In the genomic region with DNA sequence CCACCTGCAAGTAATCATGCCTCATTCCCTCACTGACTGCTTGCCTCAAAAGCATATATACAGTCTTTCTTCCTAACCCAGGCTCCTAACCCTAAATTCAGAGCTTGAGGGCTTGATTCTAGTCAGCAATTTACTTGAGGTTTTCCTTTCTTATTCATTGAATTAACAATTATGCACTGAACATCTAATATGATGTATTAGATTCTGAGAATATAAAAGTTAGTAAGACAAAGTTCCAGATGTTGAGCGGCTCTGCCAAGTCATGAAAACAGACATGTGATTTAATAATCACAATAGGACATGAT, we compare ENCODE assay signal across 13 cellular contexts. TPM values are rescaled to one million over a fixed set of nuclear protein-coding genes. Genes with fewer than 3 reads are reported as not detected.
A peak's percentile ranks its signal among the peaks of the same experiment; 100 is the strongest.
DNase-seq lines count a peak whose midpoint lies in the region; ATAC-seq and TF ChIP-seq lines count a peak whose summit lies in the region.
"Had no signal": no experiment of that assay in that cellular context is flagged by ENCODE, and none has a peak within 500 bp of the region (broad histone marks: within the 10 kb centered on the region; RNA-seq: fewer than 3 reads in every experiment).

No MANE protein-coding gene starts in this region.

- H3K9ac ChIP-seq in OCI-LY3 (ENCODE audit: low read length): peak overlapping the region; percentile 97

- H3K9me3 Mint-ChIP-seq in activated T-cell treated with anti-CD3 and anti-CD28 coated beads, Interleukin-2, amount 50 U/mL, for 72 hours: peaks cover 0 to 2% of the 10 kb centered on the region in 2 donors
- no peaks in the 10 kb centered on the region for H3K9me3 Mint-ChIP-seq in dendritic cell treated with granulocyte-macrophage colony-stimulating factor and Interleukin-4, amounts not matched to agents 40 ng/mL and 50 ng/mL, for 4 days
- H3K9me3 Mint-ChIP-seq in stimulated activated naive B cell treated with anti-CD40 and anti-IgM and Interleukin-4, amounts not matched to agents 10 μg/mL and 1 μg/mL and 100 μg/mL, for 72 hours: no peaks in the 10 kb centered on the region

- H3K4me1 ChIP-seq in OCI-LY3 (ENCODE audit: low read length): peaks cover 42% of the 10 kb centered on the region
- H3K4me1 ChIP-seq: body of pancreas, uterus had no signal

- peak overlapping the region; percentile 99 for H3K27ac Mint-ChIP-seq in activated T-cell treated with anti-CD3 and anti-CD28 coated beads, Interleukin-2, amount 50 U/mL, for 72 hours
- H3K27ac Mint-ChIP-seq in dendritic cell treated with granulocyte-macrophage colony-stimulating factor and Interleukin-4, amounts not matched to agents 40 ng/mL and 50 ng/mL, for 4 days: peak overlapping the region; percentile 95
- H3K27ac Mint-ChIP-seq in stimulated activated naive B cell treated with anti-CD40 and anti-IgM and Interleukin-4, amounts not matched to agents 10 μg/mL and 1 μg/mL and 100 μg/mL, for 72 hours: peak overlapping the region; percentile 87

- peak overlapping the region; percentile 87 to 99 for H3K4me3 Mint-ChIP-seq in activated T-cell treated with anti-CD3 and anti-CD28 coated beads, Interleukin-2, amount 50 U/mL, for 72 hours
- H3K4me3 Mint-ChIP-seq in dendritic cell treated with granulocyte-macrophage colony-stimulating factor and Interleukin-4, amounts not matched to agents 40 ng/mL and 50 ng/mL, for 4 days: no peak overlapping the region
- H3K4me3 Mint-ChIP-seq in stimulated activated naive B cell treated with anti-CD40 and anti-IgM and Interleukin-4, amounts not matched to agents 10 μg/mL and 1 μg/mL and 100 μg/mL, for 72 hours: no peak overlapping the region

- H3K36me3 Mint-ChIP-seq in activated T-cell treated with anti-CD3 and anti-CD28 coated beads, Interleukin-2, amount 50 U/mL, for 72 hours (ENCODE audit: insufficient read depth in 2 of 2): peaks cover 7 to 10% of the 10 kb centered on the region in 2 donors
- no peaks in the 10 kb centered on the region for H3K36me3 Mint-ChIP-seq in dendritic cell treated with granulocyte-macrophage colony-stimulating factor and Interleukin-4, amounts not matched to agents 40 ng/mL and 50 ng/mL, for 4 days (ENCODE audit: low read depth)
- no peaks in the 10 kb centered on the region for H3K36me3 Mint-ChIP-seq in stimulated activated naive B cell treated with anti-CD40 and anti-IgM and Interleukin-4, amounts not matched to agents 10 μg/mL and 1 μg/mL and 100 μg/mL, for 72 hours

- no peak for DNase-seq in activated T-cell treated with anti-CD3 and anti-CD28 coated beads, Interleukin-2, amount 50 U/mL, for 72 hours
- no peak for DNase-seq in activated T-cell treated with anti-CD3 and anti-CD28 coated beads, Interleukin-2, amount 50 U/mL, for 48 hours
- no peak for DNase-seq in stimulated activated naive B cell treated with anti-CD40 and anti-IgM and Interleukin-4, amounts not matched to agents 10 μg/mL and 1 μg/mL and 100 μg/mL, for 72 hours
- DNase-seq in AG08395 (ENCODE audit: low spot score) (no peak), SW480 (ENCODE audit: low spot score) (no peak), NCI-H2029 (lab: John Stamatoyannopoulos, UW) (no peak)
- DNase-seq: DMS153, NCI-H1694, NCI-H69, uterus had no signal

- H4K20me1 ChIP-seq in OCI-LY3 (ENCODE audit: insufficient read depth, low read length): no peaks in the 10 kb centered on the region

- H3K27ac ChIP-seq in OCI-LY3 (ENCODE audit: low read length): peak overlapping the region; percentile 97
- H3K27ac ChIP-seq: uterus had no signal

- H3K9me3 ChIP-seq in OCI-LY3 (ENCODE audit: insufficient read depth, low read length): no peaks in the 10 kb centered on the region
- H3K9me3 ChIP-seq: body of pancreas, uterus had no signal

- H3K27me3 Mint-ChIP-seq in activated T-cell treated with anti-CD3 and anti-CD28 coated beads, Interleukin-2, amount 50 U/mL, for 72 hours (ENCODE audit: low read depth): no peaks in the 10 kb centered on the region
- no peaks in the 10 kb centered on the region for H3K27me3 Mint-ChIP-seq in dendritic cell treated with granulocyte-macrophage colony-stimulating factor and Interleukin-4, amounts not matched to agents 40 ng/mL and 50 ng/mL, for 4 days
- H3K27me3 Mint-ChIP-seq in stimulated activated naive B cell treated with anti-CD40 and anti-IgM and Interleukin-4, amounts not matched to agents 10 μg/mL and 1 μg/mL and 100 μg/mL, for 72 hours: no peaks in the 10 kb centered on the region

- H3K36me3 ChIP-seq in OCI-LY3 (replicated peaks; ENCODE audit: low read depth, low read length): peaks cover 5% of the 10 kb centered on the region
- H3K36me3 ChIP-seq: uterus had no signal

- peaks cover 59% of the 10 kb centered on the region for H3K4me1 Mint-ChIP-seq in activated T-cell treated with anti-CD3 and anti-CD28 coated beads, Interleukin-2, amount 50 U/mL, for 72 hours (ENCODE audit: low read depth)
- peaks cover 32% of the 10 kb centered on the region for H3K4me1 Mint-ChIP-seq in dendritic cell treated with granulocyte-macrophage colony-stimulating factor and Interleukin-4, amounts not matched to agents 40 ng/mL and 50 ng/mL, for 4 days (ENCODE audit: low read depth)
- peaks cover 9 to 12% of the 10 kb centered on the region in 2 donors for H3K4me1 Mint-ChIP-seq in stimulated activated naive B cell treated with anti-CD40 and anti-IgM and Interleukin-4, amounts not matched to agents 10 μg/mL and 1 μg/mL and 100 μg/mL, for 72 hours

- peak overlapping the region; percentile 5; the same call in 1 of the 2 replicates for H2AFZ ChIP-seq in OCI-LY3 (ENCODE audit: low read depth, low read length)

- no peak for TF ChIP-seq CTCF in OCI-LY3 (IDR thresholded peaks at IDR 0.05; ENCODE audit: low read depth, low read length)

- H3K4me2 ChIP-seq in OCI-LY3 (ENCODE audit: low read length): peak overlapping the region; percentile 94

- H3K27me3 ChIP-seq in OCI-LY3 (ENCODE audit: low read depth, low read length): no peaks in the 10 kb centered on the region
- H3K27me3 ChIP-seq: body of pancreas, uterus had no signal

- ATAC-seq in activated T-cell treated with anti-CD3 and anti-CD28 coated beads, Interleukin-2, amount 50 U/mL, for 72 hours (replicated peaks in 1 of 2): no peak
- ATAC-seq in stimulated activated naive B cell treated with anti-CD40 and anti-IgM and Interleukin-4, amounts not matched to agents 10 μg/mL and 1 μg/mL and 100 μg/mL, for 72 hours (replicated peaks): no peak
- ATAC-seq: body of pancreas had no signal

- peak overlapping the region; percentile 85 for H3K4me3 ChIP-seq in OCI-LY3 (ENCODE audit: low read length)
- H3K4me3 ChIP-seq: body of pancreas, uterus had no signal

- peaks cover 38% of the 10 kb centered on the region for H3K79me2 ChIP-seq in OCI-LY3 (ENCODE audit: low read length)

- intact Hi-C loops in dendritic cell treated with granulocyte-macrophage colony-stimulating factor and Interleukin-4, amounts not matched to agents 40 ng/mL and 50 ng/mL, for 4 days (cut with micrococcal nuclease): loop anchor here (5.0 to 10.0 kb wide), 3 partner anchors 263 to 790 kb away; a partner anchor contains a TSS

RNA-seq across cellular contexts. Expression of a gene that starts 1.0 kb away (rescaled TPM):
- 100 to 1,000 TPM in 1 of 2 donors, 10 to 100 TPM in 1; 37.6 to 103 TPM for total RNA-seq in activated T-cell treated with anti-CD3 and anti-CD28 coated beads, Interleukin-2, amount 50 U/mL, for 72 hours
- total RNA-seq: body of pancreas had no signal

Comparison
In these comparisons a context has a peak if more than half of its experiments do, and no peak if none do; other contexts are left out.
1. H3K4me3 Mint-ChIP-seq: peak in activated T-cell treated with anti-CD3 and anti-CD28 coated beads, Interleukin-2, amount 50 U/mL, for 72 hours (2 of 2); none in dendritic cell treated with granulocyte-macrophage colony-stimulating factor and Interleukin-4, amounts not matched to agents 40 ng/mL and 50 ng/mL, for 4 days (single experiment) and stimulated activated naive B cell treated with anti-CD40 and anti-IgM and Interleukin-4, amounts not matched to agents 10 μg/mL and 1 μg/mL and 100 μg/mL, for 72 hours (0 of 2).
2. Peak in every context shown above with its lines, with median percentiles within 50 percentile points of each other: H3K27ac Mint-ChIP-seq.